ENCODE assay signal across 9 cellular contexts in genomic region chr17:35179379-35179778, GRCh38. TPM values are rescaled to one million over a fixed set of nuclear protein-coding genes. Genes with fewer than 3 reads are reported as not detected.
"Had no signal": no experiment of that assay in that cellular context is flagged by ENCODE, and none has a peak within 500 bp of the region (broad histone marks: within the 10 kb centered on the region; RNA-seq: fewer than 3 reads in every experiment).

No MANE protein-coding gene starts in this region.

RNA-seq across cellular contexts. Expression of gene SLC35G3, which starts 14.8 kb away (rescaled TPM):
- total RNA-seq: LHCN-M2, MCF 10A, NCI-H460, OCI-LY7, PC-9, Right ventricle myocardium inferior, RPMI7951, SJCRH30, SK-MEL-5 had no signal

RNA-seq across cellular contexts. Expression of gene UNC45B, which starts 31.8 kb away (rescaled TPM):
- total RNA-seq: MCF 10A, OCI-LY7, PC-9, RPMI7951, SK-MEL-5 had no signal

RNA-seq across cellular contexts. Expression of gene FNDC8, which starts 58.0 kb away (rescaled TPM):
- total RNA-seq: LHCN-M2, MCF 10A, NCI-H460, OCI-LY7, PC-9, Right ventricle myocardium inferior, RPMI7951, SJCRH30, SK-MEL-5 had no signal
